16 cellular contexts compared by ENCODE assay signal in genomic region chr6:106963544-106963943, GRCh38.
"Had no signal": no experiment of that assay in that cellular context is flagged by ENCODE, and none has a peak within 500 bp of the region (broad histone marks: within the 10 kb centered on the region; RNA-seq: fewer than 3 reads in every experiment).

No MANE protein-coding gene starts in this region.

- ATAC-seq: effector memory CD8-positive, alpha-beta T cell had no signal

- H3K27me3 Mint-ChIP-seq: stimulated activated naive CD8-positive, alpha-beta T cell treated with anti-CD3 and anti-CD28 coated beads, Interleukin-15, Interleukin-2, amounts not matched to agents 100 ng/mL and 50 ng/mL, for 24 hours had no signal

- H3K4me1 ChIP-seq: parathyroid adenoma had no signal

- H3K36me3 Mint-ChIP-seq: activated naive CD8-positive, alpha-beta T cell had no signal

- H3K4me3 Mint-ChIP-seq: activated CD4-positive, alpha-beta memory T cell treated with anti-CD3 and anti-CD28 coated beads, Interleukin-2, amount 10 ng/mL, durations not matched to agents 7 days and 5 days; activated naive CD8-positive, alpha-beta T cell; dendritic cell treated with granulocyte-macrophage colony-stimulating factor and Interleukin-4, amounts not matched to agents 40 ng/mL and 50 ng/mL, for 4 days; effector memory CD8-positive, alpha-beta T cell; neural crest cell; stimulated activated naive CD8-positive, alpha-beta T cell treated with anti-CD3 and anti-CD28 coated beads, Interleukin-15, Interleukin-2, amounts not matched to agents 100 ng/mL and 50 ng/mL, for 24 hours had no signal

- H3K9me3 Mint-ChIP-seq: activated CD4-positive, alpha-beta memory T cell treated with anti-CD3 and anti-CD28 coated beads, Interleukin-2, amount 10 ng/mL, durations not matched to agents 7 days and 5 days; dendritic cell treated with granulocyte-macrophage colony-stimulating factor and Interleukin-4, amounts not matched to agents 40 ng/mL and 50 ng/mL, for 4 days; effector memory CD8-positive, alpha-beta T cell; stimulated activated naive CD8-positive, alpha-beta T cell treated with anti-CD3 and anti-CD28 coated beads, Interleukin-15, Interleukin-2, amounts not matched to agents 100 ng/mL and 50 ng/mL, for 24 hours had no signal

- DNase-seq: activated CD4-positive, alpha-beta memory T cell treated with anti-CD3 and anti-CD28 coated beads, Interleukin-2, amount 10 ng/mL, durations not matched to agents 7 days and 5 days; activated CD4-positive, alpha-beta T cell treated with anti-CD3 and anti-CD28 coated beads for 1 hour; activated gamma-delta T cell; activated T-cell treated with anti-CD3 and anti-CD28 coated beads, Interleukin-2, amount 50 U/mL, for 48 hours; amygdala; cerebellar nuclear complex; effector memory CD8-positive, alpha-beta T cell; hippocampal formation; stimulated activated CD4-positive, alpha-beta T cell treated with anti-CD3 and anti-CD28 coated beads, Interleukin-15, amount 100 ng/mL, for 24 hours; stimulated activated CD4-positive, alpha-beta T cell treated with anti-CD3 and anti-CD28 coated beads, Interleukin-4, amount 100 ng/mL, for 24 hours had no signal

- H3K27ac ChIP-seq: epithelial cell of prostate, parathyroid adenoma had no signal

- H3K4me1 Mint-ChIP-seq: activated CD4-positive, alpha-beta memory T cell treated with anti-CD3 and anti-CD28 coated beads, Interleukin-2, amount 10 ng/mL, durations not matched to agents 7 days and 5 days; neural crest cell had no signal

- H3K27ac Mint-ChIP-seq: activated CD4-positive, alpha-beta memory T cell treated with anti-CD3 and anti-CD28 coated beads, Interleukin-2, amount 10 ng/mL, durations not matched to agents 7 days and 5 days; activated naive CD8-positive, alpha-beta T cell; dendritic cell treated with granulocyte-macrophage colony-stimulating factor and Interleukin-4, amounts not matched to agents 40 ng/mL and 50 ng/mL, for 4 days; effector memory CD8-positive, alpha-beta T cell; stimulated activated naive CD8-positive, alpha-beta T cell treated with anti-CD3 and anti-CD28 coated beads, Interleukin-15, Interleukin-2, amounts not matched to agents 100 ng/mL and 50 ng/mL, for 24 hours had no signal
